Comparison of ENCODE assay signal across 2 cellular contexts in the genomic region with DNA sequence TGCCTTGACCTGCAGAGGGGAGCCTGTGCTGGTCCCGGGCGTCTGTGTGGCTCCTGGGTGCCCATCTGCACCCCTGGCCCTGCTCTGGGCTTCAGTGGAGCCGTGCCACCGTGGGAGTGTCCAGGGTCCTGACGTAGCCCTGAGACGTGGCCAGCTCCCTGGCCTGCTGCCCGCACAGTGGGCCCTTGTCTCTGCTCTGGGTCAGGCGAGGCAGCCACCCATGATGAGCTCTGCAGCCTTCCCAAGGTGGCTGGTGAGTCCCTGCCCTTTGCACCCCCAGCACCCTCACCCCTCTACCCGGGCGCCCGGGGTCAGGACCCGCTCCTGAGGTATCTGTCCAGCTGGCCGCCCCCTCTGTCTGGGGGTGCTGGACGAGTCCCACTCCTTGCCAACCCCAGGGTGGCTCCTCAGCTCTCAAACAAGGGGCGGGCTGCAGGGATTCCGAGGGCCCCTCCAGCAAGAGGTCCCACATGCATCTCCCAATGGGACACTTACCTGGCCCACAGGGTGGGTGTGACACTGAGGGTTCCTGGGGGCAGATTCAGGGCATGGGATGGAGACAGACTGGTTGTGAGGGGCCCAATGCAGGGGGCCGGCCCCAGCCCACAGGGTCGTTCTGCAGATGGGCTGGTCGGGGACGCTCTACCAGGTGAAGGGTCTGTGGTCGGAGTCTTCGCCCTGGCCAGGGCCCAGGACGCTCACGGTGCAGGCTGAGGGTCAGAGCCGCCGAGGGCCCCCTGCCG.
A peak's percentile ranks its signal among the peaks of the same experiment; 100 is the strongest.
TF ChIP-seq lines count a peak whose summit lies in the region.

No MANE protein-coding gene starts in this region.

TF ChIP-seq in GM12891, 5 proteins besides CTCF, POLR2A, EP300 and RAD21:
- TF ChIP-seq TAF1 (IDR thresholded peaks at IDR 0.05; ENCODE audit: low read depth, low read length): no peak
- no peak for TF ChIP-seq SPI1 (IDR thresholded peaks at IDR 0.05; ENCODE audit: low read depth, low read length)
- TF ChIP-seq PAX5 (IDR thresholded peaks at IDR 0.05; ENCODE audit: insufficient read depth, low read length, severe bottlenecking): no peak
- no peak for TF ChIP-seq POLR2AphosphoS5 (IDR thresholded peaks at IDR 0.05; ENCODE audit: low read depth, low read length)
- TF ChIP-seq POU2F2 (IDR thresholded peaks at IDR 0.05; ENCODE audit: low read depth, low read length): no peak

TF ChIP-seq in HepG2, 621 proteins besides CTCF, POLR2A, EP300 and RAD21:
- 0 out of 2 replicates have a peak, but pooled peaks have one; percentile 12 for TF ChIP-seq ZNF772 (CRISPR knock-in tag; IDR thresholded peaks at IDR 0.05)
- peak; percentile 10; the same call in 1 of the 2 replicates for TF ChIP-seq AKAP8 (CRISPR knock-in tag; IDR thresholded peaks at IDR 0.05)
- TF ChIP-seq, protein P1, sequence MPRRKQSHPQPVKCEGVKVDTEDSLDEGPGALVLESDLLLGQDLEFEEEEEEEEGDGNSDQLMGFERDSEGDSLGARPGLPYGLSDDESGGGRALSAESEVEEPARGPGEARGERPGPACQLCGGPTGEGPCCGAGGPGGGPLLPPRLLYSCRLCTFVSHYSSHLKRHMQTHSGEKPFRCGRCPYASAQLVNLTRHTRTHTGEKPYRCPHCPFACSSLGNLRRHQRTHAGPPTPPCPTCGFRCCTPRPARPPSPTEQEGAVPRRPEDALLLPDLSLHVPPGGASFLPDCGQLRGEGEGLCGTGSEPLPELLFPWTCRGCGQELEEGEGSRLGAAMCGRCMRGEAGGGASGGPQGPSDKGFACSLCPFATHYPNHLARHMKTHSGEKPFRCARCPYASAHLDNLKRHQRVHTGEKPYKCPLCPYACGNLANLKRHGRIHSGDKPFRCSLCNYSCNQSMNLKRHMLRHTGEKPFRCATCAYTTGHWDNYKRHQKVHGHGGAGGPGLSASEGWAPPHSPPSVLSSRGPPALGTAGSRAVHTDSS (CRISPR knock-in tag; conservative IDR thresholded peaks at IDR 0.05): no peak
- TF ChIP-seq ZNF451 (CRISPR knock-in tag; IDR thresholded peaks at IDR 0.05): 0 out of 2 replicates have a peak, but pooled peaks have one; percentile 33
- TF ChIP-seq KLF9 (CRISPR knock-in tag; IDR thresholded peaks at IDR 0.05; ENCODE audit: low read depth): no peak
- peak; percentile 38 for TF ChIP-seq MED8 (CRISPR knock-in tag; IDR thresholded peaks at IDR 0.05; ENCODE audit: insufficient replicate concordance)
- peak; percentile 15; the same call in 1 of the 2 replicates for TF ChIP-seq POLR2AphosphoS5 (IDR thresholded peaks at IDR 0.05; ENCODE audit: low read depth, low read length)
- TF ChIP-seq AGO2 (optimal IDR thresholded peaks at IDR 0.05; ENCODE audit: low read depth, low read length): peak; percentile 14
- no peak for TF ChIP-seq ELF4 (CRISPR knock-in tag; IDR thresholded peaks at IDR 0.05; ENCODE audit: borderline replicate concordance)
- TF ChIP-seq HNRNPL (IDR thresholded peaks at IDR 0.05; ENCODE audit: low read depth, low read length): peak; percentile 81; the same call in 1 of the 2 replicates
- 0 out of 2 replicates have a peak, but pooled peaks have one; percentile 6 for TF ChIP-seq MTA1 (CRISPR knock-in tag; IDR thresholded peaks at IDR 0.05; ENCODE audit: borderline replicate concordance)
- no peak for TF ChIP-seq ZNF253 (CRISPR knock-in tag; IDR thresholded peaks at IDR 0.05; ENCODE audit: borderline replicate concordance)
- peak; percentile 50 for TF ChIP-seq RBFOX2 (IDR thresholded peaks at IDR 0.05; ENCODE audit: low read depth, low read length)
